ENCODE assay signal across 8 cellular contexts in the genomic region with DNA sequence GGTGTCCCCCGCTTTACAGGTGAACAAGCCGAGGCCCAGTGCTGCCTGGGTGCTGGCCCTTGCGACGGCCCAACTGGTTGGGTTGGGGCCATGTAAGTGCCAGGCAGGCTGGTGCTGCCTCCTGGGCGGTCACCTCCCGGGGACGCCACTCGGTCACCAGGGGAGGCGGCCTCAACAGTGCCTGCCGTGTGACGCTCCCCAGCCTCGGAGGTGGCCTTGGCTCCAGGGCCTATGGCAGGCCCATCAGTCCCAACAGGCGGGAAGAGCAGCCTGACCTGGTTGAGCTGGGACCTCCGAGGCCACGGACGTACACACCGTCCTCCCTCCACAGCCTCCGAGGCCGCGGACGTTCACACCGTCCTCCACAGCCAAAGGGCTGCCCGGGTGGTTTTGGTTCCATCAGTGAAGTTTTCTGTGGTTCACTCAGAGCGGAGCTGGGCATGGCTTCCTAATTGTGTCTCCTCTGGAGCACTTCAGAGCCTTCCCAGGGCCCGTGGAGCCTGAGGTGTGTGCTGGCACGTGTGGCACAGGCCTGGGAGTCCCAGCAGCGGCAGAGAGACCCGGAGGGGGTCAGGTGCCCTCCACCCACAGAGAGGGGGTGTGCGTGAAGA. TPM values are rescaled to one million over a fixed set of nuclear protein-coding genes. Genes with fewer than 3 reads are reported as not detected.
DNase-seq lines count a peak whose midpoint lies in the region; ATAC-seq and TF ChIP-seq lines count a peak whose summit lies in the region.

No MANE protein-coding gene starts in this region.

- CTCF ChIA-PET in CD4-positive, alpha-beta memory T cell (lab: Charles Lee; ENCODE audit: partially characterized antibody): interaction anchor here (0.8 to 1.7 kb wide), 4 partner anchors 14 to 596 kb away, joined by 3 to 5 read pairs (median 4); no protein-coding TSS in a partner anchor
- CTCF ChIA-PET in Panc1 (lab: Charles Lee): no interaction called here

- peak overlapping the region in 1 of 2 donors; percentile 21 for H3K4me3 ChIP-seq in CD4-positive, alpha-beta memory T cell (ENCODE audit: low read length in 2 of 2)
- H3K4me3 ChIP-seq in Panc1 (ENCODE audit: low read depth in 2 of 2, low read length in 2 of 2) (no peak overlapping the region; a peak in 1 of 4 replicates), esophagus (ENCODE audit: low read depth in 1 of 2, low read length in 2 of 2) (peak overlapping the region in 1 of 2 donors; percentile 6)

- no peak for TF ChIP-seq CTCF in Panc1 (IDR thresholded peaks at IDR 0.05)
- TF ChIP-seq CTCF in progenitor cell of endocrine pancreas (IDR thresholded peaks at IDR 0.05; ENCODE audit: unreplicated experiment): no peak

- H3K27ac ChIP-seq in CD4-positive, alpha-beta memory T cell (ENCODE audit: low read depth, low read length): no peak overlapping the region
- peak overlapping the region; percentile 89 for H3K27ac ChIP-seq in Panc1 (ENCODE audit: low read length)
- H3K27ac ChIP-seq in esophagus (ENCODE audit: low read depth in 2 of 2, low read length in 1 of 2): peak overlapping the region; percentile 92 to 95

- no peaks in the 10 kb centered on the region for H3K9me3 Mint-ChIP-seq in CD4-positive, alpha-beta memory T cell
- no peaks in the 10 kb centered on the region for H3K9me3 Mint-ChIP-seq in progenitor cell of endocrine pancreas (ENCODE audit: low read depth)

- no peak for DNase-seq in CD4-positive, alpha-beta memory T cell
- DNase-seq in Panc1 (ENCODE audit: low read depth, low spot score): no peak
- no peak for DNase-seq in progenitor cell of endocrine pancreas (ENCODE audit: low spot score, unreplicated experiment)
- no peak for DNase-seq in NCI-H2107 treated with DMSO at 0.1 percent for 48 hours (lab: John Stamatoyannopoulos, UW; ENCODE audit: unreplicated experiment)
- no peak for DNase-seq in GM19238 (ENCODE audit: insufficient read length, low spot score)
- DNase-seq in NCI-H2029 treated with DMSO at 0.1 percent for 48 hours (lab: John Stamatoyannopoulos, UW): no peak
- DNase-seq in HuH-7 (ENCODE audit: low spot score): no peak

- WGBS in esophagus, 2 donors: 73 to 76% methylated on average over 25 to 29 of the region's 29 CpGs

- peak overlapping the region in 5 of 7 donors; percentile 52 to 83 (median 70) for H3K27ac Mint-ChIP-seq in CD4-positive, alpha-beta memory T cell
- peak overlapping the region; percentile 90 for H3K27ac Mint-ChIP-seq in progenitor cell of endocrine pancreas

- no peaks in the 10 kb centered on the region for H3K36me3 Mint-ChIP-seq in CD4-positive, alpha-beta memory T cell
- H3K36me3 Mint-ChIP-seq in progenitor cell of endocrine pancreas (ENCODE audit: insufficient read depth): no peaks in the 10 kb centered on the region

- POLR2A ChIA-PET in CD4-positive, alpha-beta memory T cell (lab: Charles Lee; ENCODE audit: partially characterized antibody): interaction anchor here (1.7 kb wide), 1 partner anchor 28 kb away, joined by 6 read pairs; no protein-coding TSS in a partner anchor
- POLR2A ChIA-PET in Panc1 (lab: Charles Lee): interaction anchor here (1.3 kb wide), 1 partner anchor 141 kb away, joined by 14 read pairs; no protein-coding TSS in a partner anchor

- no peaks in the 10 kb centered on the region for H3K27me3 ChIP-seq in CD4-positive, alpha-beta memory T cell (ENCODE audit: insufficient read depth, low read length)
- H3K27me3 ChIP-seq in Panc1 (ENCODE audit: control insufficient read depth, insufficient read depth, low read length): no peaks in the 10 kb centered on the region
- H3K27me3 ChIP-seq in esophagus (ENCODE audit: control insufficient read depth in 1 of 2, insufficient read depth in 2 of 2, low read length in 2 of 2): no peaks in the 10 kb centered on the region

- H3K4me1 ChIP-seq in CD4-positive, alpha-beta memory T cell (ENCODE audit: insufficient read depth, low read length): peaks cover 31% of the 10 kb centered on the region
- H3K4me1 ChIP-seq in Panc1 (ENCODE audit: control insufficient read depth, insufficient read depth, low read length): peaks cover 72% of the 10 kb centered on the region
- peaks cover 0 to 38% of the 10 kb centered on the region in 2 donors for H3K4me1 ChIP-seq in esophagus (ENCODE audit: control insufficient read depth in 2 of 2, insufficient read depth in 2 of 2, low read length in 1 of 2)

- in situ Hi-C loops in Panc1 (cut with HindIII; ENCODE audit: low pct_unique_long_range_greater_than_20kb, low sequenced_read_pairs): no loop called here

- H3K36me3 ChIP-seq in CD4-positive, alpha-beta memory T cell (ENCODE audit: insufficient read depth, low read length): no peaks in the 10 kb centered on the region
- H3K36me3 ChIP-seq in Panc1 (ENCODE audit: control insufficient read depth, insufficient read depth, low read length) (no peaks in the 10 kb centered on the region), esophagus (ENCODE audit: control insufficient read depth in 2 of 2, insufficient read depth in 2 of 2, low read length in 1 of 2) (no peaks in the 10 kb centered on the region)

- no TSS peak for BruUV-seq in Panc1 (replicated peaks; lab: Mats Ljungman, UMichigan)

- ATAC-seq in Panc1: peak; percentile 13; the same call in 1 of the 2 replicates

- intact Hi-C loops in CD4-positive, alpha-beta memory T cell (cut with micrococcal nuclease): no loop called here
- intact Hi-C loops in Panc1 (cut with micrococcal nuclease; ENCODE audit: unreplicated experiment): no loop called here

- H3K9me3 ChIP-seq in CD4-positive, alpha-beta memory T cell (ENCODE audit: control insufficient read depth in 1 of 2, low read length in 2 of 2): no peaks in the 10 kb centered on the region
- H3K9me3 ChIP-seq in Panc1 (ENCODE audit: control insufficient read depth, insufficient read depth, low read depth, low read length) (no peaks in the 10 kb centered on the region), esophagus (ENCODE audit: control insufficient read depth in 2 of 2, insufficient read depth in 1 of 2, low read depth in 1 of 2, low read length in 1 of 2) (no peaks in the 10 kb centered on the region)

- H3K4me3 Mint-ChIP-seq in CD4-positive, alpha-beta memory T cell: peak overlapping the region in 5 of 8 donors; percentile 39 to 82 (median 67)
- H3K4me3 Mint-ChIP-seq in progenitor cell of endocrine pancreas (ENCODE audit: low read depth): no peak overlapping the region

- peaks cover 5 to 27% (median 15%) of the 10 kb centered on the region in 4 donors for H3K4me1 Mint-ChIP-seq in CD4-positive, alpha-beta memory T cell
- H3K4me1 Mint-ChIP-seq in progenitor cell of endocrine pancreas (ENCODE audit: low read depth): peaks cover 8% of the 10 kb centered on the region

- H3K27me3 Mint-ChIP-seq in CD4-positive, alpha-beta memory T cell: no peaks in the 10 kb centered on the region
- H3K27me3 Mint-ChIP-seq in progenitor cell of endocrine pancreas: peaks cover 5% of the 10 kb centered on the region

RNA-seq across cellular contexts. Expression of a gene that starts 19.3 kb away (rescaled TPM):
- under 1 TPM; 0.97 to 0.99 TPM for total RNA-seq in CD4-positive, alpha-beta memory T cell
- polyA plus RNA-seq in CD4-positive, alpha-beta memory T cell: under 1 TPM in 1 of 2 donors, not detected in 1; 0.49 TPM
- total RNA-seq in Panc1 (2021; ENCODE audit: unreplicated experiment) (167 TPM), progenitor cell of endocrine pancreas (2.6 and 3.6 TPM in 2 replicates)
- 145 TPM for polyA plus RNA-seq in Panc1 (2012; ENCODE audit: insufficient read length)
- polyA plus RNA-seq in esophagus: 10 to 100 TPM; 12.5 to 29.3 TPM

Comparison
In these comparisons a context has a peak if more than half of its experiments do, and no peak if none do; other contexts are left out.
1. RNA of a gene that starts 19.3 kb away (total RNA-seq): 167 TPM in Panc1 (single experiment); 2.6 to 3.6 TPM in progenitor cell of endocrine pancreas and 0.97 to 0.99 TPM in CD4-positive, alpha-beta memory T cell; every median in the first group is over 10 times any median in the second.